Comparison of ENCODE assay signal across 9 cellular contexts in genomic region chr12:26971963-26972362, GRCh38. TPM values are rescaled to one million over a fixed set of nuclear protein-coding genes. Genes with fewer than 3 reads are reported as not detected.
DNase-seq lines count a peak whose midpoint lies in the region; ATAC-seq and TF ChIP-seq lines count a peak whose summit lies in the region.
"Had no signal": no experiment of that assay in that cellular context is flagged by ENCODE, and none has a peak within 500 bp of the region (broad histone marks: within the 10 kb centered on the region; RNA-seq: fewer than 3 reads in every experiment).

No MANE protein-coding gene starts in this region.

- DNase-seq in activated gamma-delta T cell treated with Interleukin-2 at 50 U/mL for 16 hours: peak; percentile 43
- DNase-seq in activated gamma-delta T cell (lab: John Stamatoyannopoulos, UW): no peak
- peak; percentile 19 for DNase-seq in Jurkat, Clone E6-1 (ENCODE audit: low read depth, low spot score)
- DNase-seq in stimulated activated naive CD8-positive, alpha-beta T cell treated with anti-CD3 and anti-CD28 coated beads, Interleukin-15, amount 100 ng/mL, for 72 hours: peak; percentile 65 to 80
- DNase-seq in left cardiac atrium: no peak
- no peak for DNase-seq in HEK293T (ENCODE audit: extremely low spot score)
- DNase-seq in glutamatergic neuron: no peak

- POLR2A ChIA-PET in HEK293T (lab: Yijun Ruan, JAX): no interaction called here

- intact Hi-C loops in left cardiac atrium (cut with DNase I): no loop called here

- CTCF ChIA-PET in HEK293T (lab: Yijun Ruan, JAX): interaction anchor here (0.7 kb wide), 1 partner anchor 11 kb away, joined by 4 read pairs; no protein-coding TSS in a partner anchor

- no peak for TF ChIP-seq CTCF in glutamatergic neuron (IDR thresholded peaks at IDR 0.05; ENCODE audit: partially characterized antibody, unreplicated experiment)

- H3K27ac Mint-ChIP-seq in activated naive CD4-positive, alpha-beta T cell treated with anti-CD3 and anti-CD28 coated beads, Interleukin-2, amount 50 U/mL, for 24 hours: peak overlapping the region; percentile 30
- no peak overlapping the region for H3K27ac Mint-ChIP-seq in stimulated activated naive CD8-positive, alpha-beta T cell treated with anti-CD3 and anti-CD28 coated beads, Interleukin-15, amount 100 ng/mL, for 72 hours
- H3K27ac Mint-ChIP-seq in glutamatergic neuron (ENCODE audit: unreplicated experiment): no peak overlapping the region

- peak overlapping the region; percentile 59 for H3K4me3 Mint-ChIP-seq in activated naive CD4-positive, alpha-beta T cell treated with anti-CD3 and anti-CD28 coated beads, Interleukin-2, amount 50 U/mL, for 24 hours
- peak overlapping the region in 1 of 2 donors; percentile 57 for H3K4me3 Mint-ChIP-seq in stimulated activated naive CD8-positive, alpha-beta T cell treated with anti-CD3 and anti-CD28 coated beads, Interleukin-15, amount 100 ng/mL, for 72 hours
- no peak overlapping the region for H3K4me3 Mint-ChIP-seq in glutamatergic neuron (ENCODE audit: unreplicated experiment)

- no peak overlapping the region for H3K4me3 ChIP-seq in Jurkat, Clone E6-1 (ENCODE audit: low read length)

- H3K4me1 Mint-ChIP-seq in activated naive CD4-positive, alpha-beta T cell treated with anti-CD3 and anti-CD28 coated beads, Interleukin-2, amount 50 U/mL, for 24 hours: peaks cover 29% of the 10 kb centered on the region
- peaks cover 11% of the 10 kb centered on the region for H3K4me1 Mint-ChIP-seq in stimulated activated naive CD8-positive, alpha-beta T cell treated with anti-CD3 and anti-CD28 coated beads, Interleukin-15, amount 100 ng/mL, for 72 hours
- no peaks in the 10 kb centered on the region for H3K4me1 Mint-ChIP-seq in glutamatergic neuron (ENCODE audit: low read depth, unreplicated experiment)

- no peaks in the 10 kb centered on the region for H3K9me3 Mint-ChIP-seq in activated naive CD4-positive, alpha-beta T cell treated with anti-CD3 and anti-CD28 coated beads, Interleukin-2, amount 50 U/mL, for 24 hours
- H3K9me3 Mint-ChIP-seq in stimulated activated naive CD8-positive, alpha-beta T cell treated with anti-CD3 and anti-CD28 coated beads, Interleukin-15, amount 100 ng/mL, for 72 hours: no peaks in the 10 kb centered on the region
- H3K9me3 Mint-ChIP-seq in glutamatergic neuron (ENCODE audit: unreplicated experiment): no peaks in the 10 kb centered on the region

- peaks cover 19% of the 10 kb centered on the region for H3K36me3 Mint-ChIP-seq in activated naive CD4-positive, alpha-beta T cell treated with anti-CD3 and anti-CD28 coated beads, Interleukin-2, amount 50 U/mL, for 24 hours
- H3K36me3 Mint-ChIP-seq in glutamatergic neuron (ENCODE audit: unreplicated experiment): no peaks in the 10 kb centered on the region

- no peaks in the 10 kb centered on the region for H3K27me3 Mint-ChIP-seq in activated naive CD4-positive, alpha-beta T cell treated with anti-CD3 and anti-CD28 coated beads, Interleukin-2, amount 50 U/mL, for 24 hours
- no peaks in the 10 kb centered on the region for H3K27me3 Mint-ChIP-seq in stimulated activated naive CD8-positive, alpha-beta T cell treated with anti-CD3 and anti-CD28 coated beads, Interleukin-15, amount 100 ng/mL, for 72 hours
- H3K27me3 Mint-ChIP-seq in glutamatergic neuron (ENCODE audit: unreplicated experiment): no peaks in the 10 kb centered on the region

- ATAC-seq in stimulated activated naive CD8-positive, alpha-beta T cell treated with anti-CD3 and anti-CD28 coated beads, Interleukin-15, amount 100 ng/mL, for 72 hours: peak; percentile 100
- ATAC-seq in left cardiac atrium: no peak
- ATAC-seq: Panc1 had no signal

TF ChIP-seq in HEK293T, 16 proteins besides CTCF, POLR2A, EP300 and RAD21:
- TF ChIP-seq BHLHE40 (IDR thresholded peaks at IDR 0.05; ENCODE audit: borderline replicate concordance) (no peak), SUZ12 (IDR thresholded peaks at IDR 0.05) (no peak), PKNOX1 (IDR thresholded peaks at IDR 0.05) (no peak), FOXK2 (IDR thresholded peaks at IDR 0.05) (no peak)

RNA-seq across cellular contexts. Expression of gene FGFR1OP2, which starts 33.7 kb away (rescaled TPM):
- polyA plus RNA-seq in Jurkat, Clone E6-1 (2012; ENCODE audit: insufficient read depth, insufficient read length): 28.1 TPM
- 10 to 100 TPM; 36.3 to 41.1 TPM for total RNA-seq in left cardiac atrium
- total RNA-seq in glutamatergic neuron (ENCODE audit: unreplicated experiment): 22.1 TPM

RNA-seq across cellular contexts. Expression of gene INTS13, which starts 34.2 kb away (rescaled TPM):
- polyA plus RNA-seq in Jurkat, Clone E6-1 (2012; ENCODE audit: insufficient read depth, insufficient read length): 57.3 TPM
- 10 to 100 TPM; 14.6 to 18.6 TPM for total RNA-seq in left cardiac atrium
- total RNA-seq in glutamatergic neuron (ENCODE audit: unreplicated experiment): 16.9 TPM

RNA-seq across cellular contexts. Expression of gene TM7SF3, which starts 42.2 kb away (rescaled TPM):
- 85.1 TPM for polyA plus RNA-seq in Jurkat, Clone E6-1 (2012; ENCODE audit: insufficient read depth, insufficient read length)
- 10 to 100 TPM; 20.4 to 31.2 TPM for total RNA-seq in left cardiac atrium
- total RNA-seq in glutamatergic neuron (ENCODE audit: unreplicated experiment): 30.3 TPM

RNA-seq across cellular contexts. Expression of gene MED21, which starts 50.4 kb away (rescaled TPM):
- polyA plus RNA-seq in Jurkat, Clone E6-1 (2012; ENCODE audit: insufficient read depth, insufficient read length): 48.2 TPM
- total RNA-seq in left cardiac atrium (10 to 100 TPM; 57.8 to 64.7 TPM), glutamatergic neuron (ENCODE audit: unreplicated experiment) (44.3 TPM)

Comparison
In these comparisons a context has a peak if more than half of its experiments do, and no peak if none do; other contexts are left out.
1. DNase-seq: peak in activated gamma-delta T cell treated with Interleukin-2 at 50 U/mL for 16 hours (single experiment), Jurkat, Clone E6-1 (single experiment) and stimulated activated naive CD8-positive, alpha-beta T cell treated with anti-CD3 and anti-CD28 coated beads, Interleukin-15, amount 100 ng/mL, for 72 hours (2 of 2); none in activated gamma-delta T cell (single experiment), left cardiac atrium (single experiment), HEK293T (single experiment) and glutamatergic neuron (single experiment).